ENCODE assay signal across 16 cellular contexts in genomic region chr4:152976466-152976761, GRCh38. TPM values are rescaled to one million over a fixed set of nuclear protein-coding genes. Genes with fewer than 3 reads are reported as not detected.
A peak's percentile ranks its signal among the peaks of the same experiment; 100 is the strongest.
DNase-seq lines count a peak whose midpoint lies in the region; ATAC-seq and TF ChIP-seq lines count a peak whose summit lies in the region.
"Had no signal": no experiment of that assay in that cellular context is flagged by ENCODE, and none has a peak within 500 bp of the region (broad histone marks: within the 10 kb centered on the region; RNA-seq: fewer than 3 reads in every experiment).

No MANE protein-coding gene starts in this region.

- H3K4ac ChIP-seq in H9 (ENCODE audit: low read depth, low read length): no peak overlapping the region

- no peaks in the 10 kb centered on the region for H3K9me2 ChIP-seq in GM23338 (ENCODE audit: insufficient read depth)

- H3T11ph ChIP-seq in H9 (ENCODE audit: low read length): no peak overlapping the region

- DNase-seq in GM23338 (ENCODE audit: low spot score): no peak
- peak; percentile 18 for DNase-seq in H9
- DNase-seq in spleen: peak; percentile 70
- no peak for DNase-seq in activated gamma-delta T cell treated with Interleukin-2 at 50 U/mL for 16 hours
- no peak for DNase-seq in UCSD-AML1 (lab: John Stamatoyannopoulos, UW; ENCODE audit: unreplicated experiment)
- DNase-seq: C1 segment of cervical spinal cord; Calu3; CD4-positive, alpha-beta memory T cell; COR-L47; DMS53; DMS79 treated with DMSO at 0.1 percent for 48 hours; GF-D8; GM23248; HFFc6 had no signal

- H3K36me3 ChIP-seq in GM23338 (ENCODE audit: insufficient read depth): peaks cover 5% of the 10 kb centered on the region; the same call in 1 of the 2 replicates
- H3K36me3 ChIP-seq in spleen: peaks cover 0 to 40% (median 5%) of the 10 kb centered on the region in 6 donors
- H3K36me3 ChIP-seq: HAP-1 had no signal

- H3K14ac ChIP-seq in H9 (ENCODE audit: insufficient read depth, low read length): no peak overlapping the region

- H2AFZ ChIP-seq in GM23338 (no peak overlapping the region), H9 (ENCODE audit: low read length) (no peak overlapping the region)
- H2AFZ ChIP-seq: GM23248 had no signal

- ATAC-seq in GM23338 (no peak), GM21447 (IDR thresholded peaks at IDR 0.05; ENCODE audit: unreplicated experiment) (no peak)

- H3K56ac ChIP-seq in H9 (ENCODE audit: insufficient read length, low read depth, low read length): no peak overlapping the region

- H2BK5ac ChIP-seq in H9 (ENCODE audit: insufficient read length, low read length): no peak overlapping the region

- H3K27ac ChIP-seq in GM23338 (ENCODE audit: low read depth) (no peak overlapping the region), H9 (ENCODE audit: insufficient read length, low read depth, low read length) (no peak overlapping the region), spleen (no peak overlapping the region)
- H3K27ac ChIP-seq: GM23248 had no signal

- H3K4me2 ChIP-seq in GM23338 (no peak overlapping the region), H9 (ENCODE audit: insufficient read depth, insufficient read length, low read length) (no peak overlapping the region)

- H3K27me3 Mint-ChIP-seq in GM23338 (ENCODE audit: insufficient read depth, low read depth, poor library complexity) (peaks cover 7% of the 10 kb centered on the region), H9 (ENCODE audit: low read depth) (no peaks in the 10 kb centered on the region)

- TF ChIP-seq CTCF in GM23338 (conservative IDR thresholded peaks at IDR 0.05; ENCODE audit: low read depth in 2 of 2) (no peak), H9 (conservative IDR thresholded peaks at IDR 0.05) (no peak), spleen (IDR thresholded peaks at IDR 0.05 in 8 of 11, conservative IDR thresholded peaks at IDR 0.05 in 3 of 11) (no peak)

- no peak overlapping the region for H3K9ac ChIP-seq in H9 (ENCODE audit: extremely low read depth, insufficient read length, low read length)
- H3K9ac ChIP-seq: GM23248 had no signal

- TF ChIP-seq POLR2A in spleen (IDR thresholded peaks at IDR 0.05): no peak

- no peaks in the 10 kb centered on the region for H3K23me2 ChIP-seq in H9 (ENCODE audit: insufficient read length, low read depth, low read length, poor library complexity, severe bottlenecking)

- peak overlapping the region; percentile 81 for H3K27ac Mint-ChIP-seq in GM23338
- peak overlapping the region in 1 of 3 experiments; percentile 68; a peak in 1 of 7 replicates for H3K27ac Mint-ChIP-seq in H9
- H3K27ac Mint-ChIP-seq: CD4-positive, alpha-beta memory T cell; HFFc6 had no signal

- no peak overlapping the region for H3K4me3 ChIP-seq in GM23338
- H3K4me3 ChIP-seq in spleen: no peak overlapping the region
- H3K4me3 ChIP-seq: GM23248, HAP-1 had no signal

- H3K79me2 ChIP-seq in GM23338 (replicated peaks; ENCODE audit: insufficient read depth) (no peaks in the 10 kb centered on the region), H9 (ENCODE audit: insufficient read depth, low read length) (no peaks in the 10 kb centered on the region)

- H2BK15ac ChIP-seq in H9 (ENCODE audit: low read depth, low read length): no peak overlapping the region

- H2BK12ac ChIP-seq in H9 (ENCODE audit: insufficient read length, low read depth, low read length): no peak overlapping the region

- H3K4me1 ChIP-seq in GM23338 (ENCODE audit: insufficient read depth) (peaks cover under 1% of the 10 kb centered on the region; the same call in 1 of the 2 replicates), H9 (ENCODE audit: insufficient read depth, low read length) (no peaks in the 10 kb centered on the region), spleen (no peaks in the 10 kb centered on the region)
- H3K4me1 ChIP-seq: HAP-1 had no signal

- H3K9me3 Mint-ChIP-seq in GM23338: no peaks in the 10 kb centered on the region
- no peaks in the 10 kb centered on the region for H3K9me3 Mint-ChIP-seq in H9
- H3K9me3 Mint-ChIP-seq: CD4-positive, alpha-beta memory T cell; HFFc6 had no signal

- H2AK5ac ChIP-seq in H9 (ENCODE audit: insufficient read length, low read length): no peak overlapping the region

- no peak overlapping the region for H4K91ac ChIP-seq in H9 (ENCODE audit: insufficient read length, low read depth, low read length)

- H3K9me3 ChIP-seq in H9 (ENCODE audit: control insufficient read depth, low read depth, low read length): no peaks in the 10 kb centered on the region
- no peaks in the 10 kb centered on the region for H3K9me3 ChIP-seq in spleen
- H3K9me3 ChIP-seq: HAP-1 had no signal

- H4K8ac ChIP-seq in H9 (replicated peaks; ENCODE audit: insufficient read length, low read depth, low read length): no peak overlapping the region

- no peak overlapping the region for H3K23ac ChIP-seq in H9 (ENCODE audit: insufficient read length, low read depth, low read length)

- H3K27me3 ChIP-seq in GM23338 (ENCODE audit: insufficient read depth) (no peaks in the 10 kb centered on the region), H9 (ENCODE audit: insufficient read depth, low read length) (no peaks in the 10 kb centered on the region), spleen (replicated peaks in 1 of 7) (no peaks in the 10 kb centered on the region)

- no peak overlapping the region for H3K18ac ChIP-seq in H9 (ENCODE audit: insufficient read length, low read depth, low read length)

- H3K79me1 ChIP-seq in H9 (ENCODE audit: insufficient read depth, low read depth, low read length, poor library complexity, severe bottlenecking): no peaks in the 10 kb centered on the region

- no peaks in the 10 kb centered on the region for H4K20me1 ChIP-seq in GM23338 (replicated peaks; ENCODE audit: insufficient read depth)
- H4K20me1 ChIP-seq in H9 (ENCODE audit: control insufficient read depth, insufficient read depth, insufficient read length): no peaks in the 10 kb centered on the region

- no peak overlapping the region for H2BK120ac ChIP-seq in H9 (ENCODE audit: low read depth, low read length, poor library complexity, severe bottlenecking)

- H3K4me3 Mint-ChIP-seq in GM23338 (no peak overlapping the region), H9 (no peak overlapping the region)
- H3K4me3 Mint-ChIP-seq: CD4-positive, alpha-beta memory T cell; HFFc6 had no signal

- no peaks in the 10 kb centered on the region for H3F3A ChIP-seq in GM23338 (replicated peaks; ENCODE audit: low read depth)

- H3K4me1 Mint-ChIP-seq in GM23338: peaks cover 12% of the 10 kb centered on the region
- peaks cover 8 to 11% of the 10 kb centered on the region in 2 experiments for H3K4me1 Mint-ChIP-seq in H9
- H3K4me1 Mint-ChIP-seq: CD4-positive, alpha-beta memory T cell had no signal

- WGBS in H9 (ENCODE audit: extremely low coverage, insufficient read length, low lambda C conversion rate): no CpG with 5 or more reads among the region's 16 CpGs
- 90 to 93% (median 92%) methylated on average over 5 to 16 of the region's 16 CpGs for WGBS in spleen, 5 donors

- peaks cover 47% of the 10 kb centered on the region for H3K36me3 Mint-ChIP-seq in GM23338 (ENCODE audit: low read depth)
- peaks cover 22 to 51% (median 36%) of the 10 kb centered on the region in 3 experiments; a peak in 6 of 7 replicates for H3K36me3 Mint-ChIP-seq in H9 (ENCODE audit: insufficient read depth in 1 of 3, low read depth in 3 of 3)
- H3K36me3 Mint-ChIP-seq: CD4-positive, alpha-beta memory T cell had no signal

- no peak overlapping the region for H2BK20ac ChIP-seq in H9 (ENCODE audit: low read depth, low read length, poor library complexity, severe bottlenecking)

- H4K5ac ChIP-seq in H9 (ENCODE audit: insufficient read length, low read depth, low read length): no peak overlapping the region

- intact Hi-C loops in spleen (cut with DNase I; ENCODE audit: low total_unique reads): no loop called here

TF ChIP-seq in GM23338, 12 proteins besides CTCF, POLR2A, EP300 and RAD21 (continues in another document):
- TF ChIP-seq EZH2phosphoT487 (IDR thresholded peaks at IDR 0.05; ENCODE audit: unreplicated experiment) (no peak), ZNF331 (CRISPR knock-in tag; IDR thresholded peaks at IDR 0.05; ENCODE audit: low read depth) (no peak), CREB1 (CRISPR knock-in tag; IDR thresholded peaks at IDR 0.05; ENCODE audit: low read depth) (no peak), ETS1 (IDR thresholded peaks at IDR 0.05) (no peak), EZH2 (IDR thresholded peaks at IDR 0.05; ENCODE audit: low read depth, unreplicated experiment) (no peak)

RNA-seq across cellular contexts. Expression of gene FHDC1, which starts 40.3 kb away (rescaled TPM):
- total RNA-seq in GM23338 (2014; rRNA removed; shearing (Covaris generic)): 21.6 and 22.8 TPM in 2 replicates
- 9.1 and 9.5 TPM in 2 replicates for polyA plus RNA-seq in GM23338 (2016; fragmentation: Nextera tagmentation; extraction: Ambion mirVana)
- 19.7 and 19.9 TPM in 2 replicates for total RNA-seq in H9 (2021)
- total RNA-seq in spleen: 10 to 100 TPM in 4 of 7 donors, 1 to 10 TPM in 3; 5.5 to 14.3 (median 11.1) TPM
- polyA plus RNA-seq in spleen: 1 to 10 TPM in 2 of 3 donors, under 1 TPM in 1; 0.82 to 2.4 (median 1.1) TPM

Comparison
In these comparisons a context has a peak if more than half of its experiments do, and no peak if none do; other contexts are left out.
1. DNase-seq: peak in H9 (single experiment) and spleen (single experiment); none in GM23338 (single experiment), activated gamma-delta T cell treated with Interleukin-2 at 50 U/mL for 16 hours (single experiment) and UCSD-AML1 (single experiment).